ENCODE assay signal across 16 cellular contexts in the genomic region with DNA sequence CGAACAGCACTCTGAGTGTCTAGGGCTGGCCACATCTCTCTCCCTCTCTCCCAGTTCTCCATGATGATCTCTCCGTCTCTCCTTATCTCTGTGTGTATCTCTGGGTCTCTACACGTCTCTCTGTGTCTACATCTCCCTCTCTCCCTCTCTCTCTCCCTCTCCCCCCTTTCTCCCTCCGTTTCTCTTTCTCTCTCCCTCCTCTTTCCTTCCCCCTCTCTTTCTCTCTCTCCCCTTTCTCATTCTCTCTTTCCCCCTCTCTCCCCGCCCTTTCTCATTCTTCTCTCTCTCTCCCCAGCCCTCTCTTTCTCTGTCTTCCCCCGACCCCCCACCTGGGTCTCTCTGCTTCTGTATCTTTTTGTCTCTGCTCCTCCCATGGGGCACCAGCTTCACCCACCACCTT. TPM values are rescaled to one million over a fixed set of nuclear protein-coding genes. Genes with fewer than 3 reads are reported as not detected.
DNase-seq lines count a peak whose midpoint lies in the region; ATAC-seq and TF ChIP-seq lines count a peak whose summit lies in the region.
"Had no signal": no experiment of that assay in that cellular context is flagged by ENCODE, and none has a peak within 500 bp of the region (broad histone marks: within the 10 kb centered on the region; RNA-seq: fewer than 3 reads in every experiment).

No MANE protein-coding gene starts in this region.

- no peak overlapping the region for H3K4me3 Mint-ChIP-seq in neural progenitor cell
- no peak overlapping the region for H3K4me3 Mint-ChIP-seq in stimulated activated effector memory CD8-positive, alpha-beta T cell treated with anti-CD3 and anti-CD28 coated beads, Interleukin-12 subunit alpha, Interleukin-12 subunit beta, amount 100 ng/mL, for 72 hours
- H3K4me3 Mint-ChIP-seq: CD4-positive, alpha-beta memory T cell; GM23338; H9; HFFc6 had no signal

- intact Hi-C loops in PC-3 (cut with micrococcal nuclease) = no loop called here

- peaks cover 21% of the 10 kb centered on the region for H3K4me1 Mint-ChIP-seq in neural progenitor cell
- no peaks in the 10 kb centered on the region for H3K4me1 Mint-ChIP-seq in stimulated activated effector memory CD8-positive, alpha-beta T cell treated with anti-CD3 and anti-CD28 coated beads, Interleukin-12 subunit alpha, Interleukin-12 subunit beta, amount 100 ng/mL, for 72 hours
- H3K4me1 Mint-ChIP-seq: CD14-positive monocyte; CD4-positive, alpha-beta memory T cell had no signal

- H3K9me2 ChIP-seq in PC-3 (replicated peaks; ENCODE audit: low read length) = no peaks in the 10 kb centered on the region

- no peaks in the 10 kb centered on the region for H3K27me3 ChIP-seq in neural progenitor cell
- H3K27me3 ChIP-seq in PC-3 (ENCODE audit: low read length) = peaks cover 23% of the 10 kb centered on the region

- no peak for DNase-seq in neural progenitor cell (ENCODE audit: low spot score)
- no peak for DNase-seq in stimulated activated effector memory CD8-positive, alpha-beta T cell treated with anti-CD3 and anti-CD28 coated beads, Interleukin-12 subunit alpha, Interleukin-12 subunit beta, amount 100 ng/mL, for 72 hours (ENCODE audit: low spot score in 2 of 2)
- no peak for DNase-seq in PC-3
- no peak for DNase-seq in DMS79 (lab: John Stamatoyannopoulos, UW)
- DNase-seq: Calu3; CD4-positive, alpha-beta memory T cell; COR-L47; DMS53; DND-41; H9; HFFc6 had no signal

- H3K4me1 ChIP-seq in HEK293 (ENCODE audit: control insufficient read depth, insufficient read depth, low read length) = no peaks in the 10 kb centered on the region
- H3K4me1 ChIP-seq in neural progenitor cell = peaks cover 5% of the 10 kb centered on the region
- no peaks in the 10 kb centered on the region for H3K4me1 ChIP-seq in PC-3 (ENCODE audit: insufficient read depth, low read length)

- POLR2A ChIA-PET in HEK293 (lab: Yijun Ruan, JAX) = no interaction called here
- POLR2A ChIA-PET in PC-3 (lab: Charles Lee; ENCODE audit: unreplicated experiment) = interaction anchor here (0.6 kb wide), 1 partner anchor 52 kb away, joined by 8 read pairs; no protein-coding TSS in a partner anchor

- H3K36me3 ChIP-seq in HEK293 (ENCODE audit: control insufficient read depth in 2 of 2, insufficient read depth in 1 of 2, low read length in 2 of 2) (no peaks in the 10 kb centered on the region), neural progenitor cell (no peaks in the 10 kb centered on the region), PC-3 (ENCODE audit: low read depth, low read length) (no peaks in the 10 kb centered on the region)

- no peak for TF ChIP-seq CTCF in HEK293 (tag by site-specific recombination; IDR thresholded peaks at IDR 0.05)
- TF ChIP-seq CTCF in neural progenitor cell (IDR thresholded peaks at IDR 0.05) = no peak
- TF ChIP-seq CTCF in PC-3 (conservative IDR thresholded peaks at IDR 0.05; ENCODE audit: low read depth, low read length) = no peak

- H3K4me3 ChIP-seq in HEK293 (ENCODE audit: low read depth, low read length) (no peak overlapping the region), neural progenitor cell (no peak overlapping the region), PC-3 (ENCODE audit: low read length) (no peak overlapping the region)
- H3K4me3 ChIP-seq: GM23338 had no signal

- H3K36me3 Mint-ChIP-seq in neural progenitor cell = no peaks in the 10 kb centered on the region
- H3K36me3 Mint-ChIP-seq in stimulated activated effector memory CD8-positive, alpha-beta T cell treated with anti-CD3 and anti-CD28 coated beads, Interleukin-12 subunit alpha, Interleukin-12 subunit beta, amount 100 ng/mL, for 72 hours = no peaks in the 10 kb centered on the region
- H3K36me3 Mint-ChIP-seq: CD14-positive monocyte; CD4-positive, alpha-beta memory T cell had no signal

- H3K27me3 Mint-ChIP-seq in neural progenitor cell (ENCODE audit: insufficient read depth, low read depth) = peaks cover 2% of the 10 kb centered on the region

- H3K27ac ChIP-seq in HEK293 (ENCODE audit: extremely low read depth, low read depth, low read length) = no peak overlapping the region
- no peak overlapping the region for H3K27ac ChIP-seq in neural progenitor cell
- no peak overlapping the region for H3K27ac ChIP-seq in PC-3 (ENCODE audit: low read length)

- H4K20me1 ChIP-seq in neural progenitor cell (ENCODE audit: low read depth) = no peaks in the 10 kb centered on the region
- H4K20me1 ChIP-seq in PC-3 (ENCODE audit: low read length) = no peaks in the 10 kb centered on the region

- H3K79me2 ChIP-seq in neural progenitor cell (ENCODE audit: low read depth) (no peaks in the 10 kb centered on the region), PC-3 (ENCODE audit: low read length) (no peaks in the 10 kb centered on the region)

- H3K9me3 ChIP-seq in HEK293 (ENCODE audit: control insufficient read depth, insufficient read depth, low read depth, low read length) = no peaks in the 10 kb centered on the region
- no peaks in the 10 kb centered on the region for H3K9me3 ChIP-seq in neural progenitor cell (ENCODE audit: low read depth)
- no peaks in the 10 kb centered on the region for H3K9me3 ChIP-seq in PC-3 (ENCODE audit: low read length)

- H3K9ac ChIP-seq in neural progenitor cell (no peak overlapping the region), PC-3 (ENCODE audit: low read length) (no peak overlapping the region)

- peak overlapping the region; percentile 9 for H3K27ac Mint-ChIP-seq in neural progenitor cell
- H3K27ac Mint-ChIP-seq in stimulated activated effector memory CD8-positive, alpha-beta T cell treated with anti-CD3 and anti-CD28 coated beads, Interleukin-12 subunit alpha, Interleukin-12 subunit beta, amount 100 ng/mL, for 72 hours = peak overlapping the region; percentile 27
- H3K27ac Mint-ChIP-seq: CD4-positive, alpha-beta memory T cell; GM23338; HFFc6 had no signal

- BruUV-seq in PC-3 (replicated peaks; lab: Mats Ljungman, UMichigan) = no TSS peak

- H2AFZ ChIP-seq in neural progenitor cell (replicated peaks) (no peak overlapping the region), PC-3 (ENCODE audit: low read length) (no peak overlapping the region)
- H2AFZ ChIP-seq: GM23338 had no signal

- CTCF ChIA-PET in HEK293 (lab: Yijun Ruan, JAX) (interaction anchor here (1.0 to 2.1 kb wide), 2 partner anchors 15 to 95 kb away, joined by 3 to 10 read pairs; no protein-coding TSS in a partner anchor), PC-3 (lab: Charles Lee) (interaction anchor here (0.5 kb wide), 1 partner anchor 27 kb away, joined by 4 read pairs; no protein-coding TSS in a partner anchor)

- no peaks in the 10 kb centered on the region for H3K9me3 Mint-ChIP-seq in neural progenitor cell
- H3K9me3 Mint-ChIP-seq in stimulated activated effector memory CD8-positive, alpha-beta T cell treated with anti-CD3 and anti-CD28 coated beads, Interleukin-12 subunit alpha, Interleukin-12 subunit beta, amount 100 ng/mL, for 72 hours = no peaks in the 10 kb centered on the region
- H3K9me3 Mint-ChIP-seq: CD4-positive, alpha-beta memory T cell; GM23338; H9; HFFc6 had no signal

- no peak for ATAC-seq in stimulated activated effector memory CD8-positive, alpha-beta T cell treated with anti-CD3 and anti-CD28 coated beads, Interleukin-12 subunit alpha, Interleukin-12 subunit beta, amount 100 ng/mL, for 72 hours
- ATAC-seq in PC-3 (no peak), GM18502 (IDR thresholded peaks at IDR 0.05; ENCODE audit: poor library complexity, unreplicated experiment) (no peak)
- ATAC-seq: GM23338, HCT116 had no signal

- H3K4me2 ChIP-seq in neural progenitor cell (no peak overlapping the region), PC-3 (ENCODE audit: low read length) (no peak overlapping the region)
- H3K4me2 ChIP-seq: GM23338 had no signal

- H3F3A ChIP-seq in neural progenitor cell (ENCODE audit: low read depth) (peaks cover 9% of the 10 kb centered on the region), PC-3 (ENCODE audit: low read length, unreplicated experiment) (no peaks in the 10 kb centered on the region)

TF ChIP-seq in HEK293, 187 proteins besides CTCF, POLR2A, EP300 and RAD21 (continues in another document):
- TF ChIP-seq ZNF596 (tag by site-specific recombination; IDR thresholded peaks at IDR 0.05) = peak; percentile 47; the same call in 1 of the 2 replicates
- TF ChIP-seq, protein P1, sequence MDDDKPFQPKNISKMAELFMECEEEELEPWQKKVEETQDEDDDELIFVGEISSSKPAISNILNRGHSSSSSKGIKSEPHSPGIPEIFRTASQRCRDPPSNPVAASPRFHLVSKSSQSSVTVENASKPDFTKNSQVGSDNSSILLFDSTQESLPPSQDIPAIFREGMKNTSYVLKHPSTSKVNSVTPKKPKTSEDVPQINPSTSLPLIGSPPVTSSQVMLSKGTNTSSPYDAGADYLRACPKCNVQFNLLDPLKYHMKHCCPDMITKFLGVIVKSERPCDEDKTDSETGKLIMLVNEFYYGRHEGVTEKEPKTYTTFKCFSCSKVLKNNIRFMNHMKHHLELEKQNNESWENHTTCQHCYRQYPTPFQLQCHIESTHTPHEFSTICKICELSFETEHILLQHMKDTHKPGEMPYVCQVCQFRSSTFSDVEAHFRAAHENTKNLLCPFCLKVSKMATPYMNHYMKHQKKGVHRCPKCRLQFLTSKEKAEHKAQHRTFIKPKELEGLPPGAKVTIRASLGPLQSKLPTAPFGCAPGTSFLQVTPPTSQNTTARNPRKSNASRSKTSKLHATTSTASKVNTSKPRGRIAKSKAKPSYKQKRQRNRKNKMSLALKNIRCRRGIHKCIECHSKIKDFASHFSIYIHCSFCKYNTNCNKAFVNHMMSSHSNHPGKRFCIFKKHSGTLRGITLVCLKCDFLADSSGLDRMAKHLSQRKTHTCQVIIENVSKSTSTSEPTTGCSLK (tag by site-specific recombination; IDR thresholded peaks at IDR 0.05) = no peak
- TF ChIP-seq, protein P2, sequence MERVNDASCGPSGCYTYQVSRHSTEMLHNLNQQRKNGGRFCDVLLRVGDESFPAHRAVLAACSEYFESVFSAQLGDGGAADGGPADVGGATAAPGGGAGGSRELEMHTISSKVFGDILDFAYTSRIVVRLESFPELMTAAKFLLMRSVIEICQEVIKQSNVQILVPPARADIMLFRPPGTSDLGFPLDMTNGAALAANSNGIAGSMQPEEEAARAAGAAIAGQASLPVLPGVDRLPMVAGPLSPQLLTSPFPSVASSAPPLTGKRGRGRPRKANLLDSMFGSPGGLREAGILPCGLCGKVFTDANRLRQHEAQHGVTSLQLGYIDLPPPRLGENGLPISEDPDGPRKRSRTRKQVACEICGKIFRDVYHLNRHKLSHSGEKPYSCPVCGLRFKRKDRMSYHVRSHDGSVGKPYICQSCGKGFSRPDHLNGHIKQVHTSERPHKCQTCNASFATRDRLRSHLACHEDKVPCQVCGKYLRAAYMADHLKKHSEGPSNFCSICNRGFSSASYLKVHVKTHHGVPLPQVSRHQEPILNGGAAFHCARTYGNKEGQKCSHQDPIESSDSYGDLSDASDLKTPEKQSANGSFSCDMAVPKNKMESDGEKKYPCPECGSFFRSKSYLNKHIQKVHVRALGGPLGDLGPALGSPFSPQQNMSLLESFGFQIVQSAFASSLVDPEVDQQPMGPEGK (tag by site-specific recombination; IDR thresholded peaks at IDR 0.05) = 0 out of 2 replicates have a peak, but pooled peaks have one; percentile 20

RNA-seq across cellular contexts. Expression of a gene that starts 21.3 kb away (rescaled TPM):
- total RNA-seq in neural progenitor cell (ENCODE audit: low replicate concordance) = 8.2 and 15.2 TPM in 2 replicates
- total RNA-seq in PC-3 (2014; rRNA removed) = 8.3 and 12.0 TPM in 2 replicates

RNA-seq across cellular contexts. Expression of a gene that starts 52.1 kb away (rescaled TPM):
- total RNA-seq in neural progenitor cell (ENCODE audit: low replicate concordance) = 23.4 and 39.5 TPM in 2 replicates
- 426 and 474 TPM in 2 replicates for total RNA-seq in PC-3 (2014; rRNA removed)

RNA-seq across cellular contexts. Expression of a gene that starts 58.5 kb away (rescaled TPM):
- total RNA-seq in neural progenitor cell (ENCODE audit: low replicate concordance) (22.6 and 82.3 TPM in 2 replicates), PC-3 (2014; rRNA removed) (7.3 and 9.0 TPM in 2 replicates)

Comparison
In these comparisons a context has a peak if more than half of its experiments do, and no peak if none do; other contexts are left out.
1. RNA of a gene that starts 52.1 kb away (total RNA-seq): 426 to 474 TPM in PC-3; 23.4 to 39.5 TPM in neural progenitor cell; every median in the first group is over 10 times any median in the second.